In the genomic region with DNA sequence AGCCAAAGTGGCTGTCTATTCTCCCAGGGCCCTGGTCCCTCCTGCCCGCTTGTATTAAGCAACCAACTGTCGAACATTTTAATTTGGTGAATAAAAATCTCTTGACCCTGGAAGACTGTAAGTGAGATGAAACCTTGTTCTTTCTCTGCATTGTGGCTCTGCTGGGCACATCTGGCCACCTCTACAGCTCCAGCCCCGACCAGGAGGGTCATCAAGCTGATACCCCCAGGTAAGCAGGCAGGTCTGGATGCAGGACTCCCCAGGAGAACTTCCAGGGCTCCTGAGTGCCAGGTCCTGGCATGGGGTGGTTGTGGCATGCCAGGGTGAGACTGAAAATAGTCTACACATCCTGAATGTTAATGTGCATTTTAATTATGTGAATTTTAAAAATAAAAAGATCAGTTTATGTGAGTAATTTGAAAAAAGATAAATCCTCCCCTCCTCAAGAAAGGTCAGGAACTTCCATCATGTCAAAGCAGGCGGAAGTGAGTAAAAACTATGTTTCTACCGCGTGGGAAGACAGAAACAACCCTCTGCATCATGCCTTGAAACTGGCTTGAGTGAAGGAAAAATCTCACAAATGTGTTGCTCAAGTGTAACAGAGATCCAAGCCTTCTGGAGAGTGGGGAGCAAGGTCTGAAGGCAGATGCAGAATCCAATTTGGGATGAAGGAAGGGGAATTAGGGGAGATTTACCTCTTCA, we compare ENCODE assay signal across 17 cellular contexts. TPM values are rescaled to one million over a fixed set of nuclear protein-coding genes. Genes with fewer than 3 reads are reported as not detected.
DNase-seq lines count a peak whose midpoint lies in the region; ATAC-seq and TF ChIP-seq lines count a peak whose summit lies in the region.
"Had no signal": no experiment of that assay in that cellular context is flagged by ENCODE, and none has a peak within 500 bp of the region (broad histone marks: within the 10 kb centered on the region; RNA-seq: fewer than 3 reads in every experiment).

No MANE protein-coding gene starts in this region.

- peak; percentile 17 for DNase-seq in activated CD4-positive, CD25-positive, alpha-beta regulatory T cell treated with anti-CD3 and anti-CD28 coated beads, Interleukin-2, amount 50 U/mL, for 72 hours
- DNase-seq in cardiac septum (ENCODE audit: low spot score) (peak; percentile 31), left cardiac atrium (no peak), endodermal cell (peak; percentile 7), suprapubic skin (ENCODE audit: low spot score in 2 of 2) (peak; percentile 35 to 45), NCI-H446 treated with DMSO at 0.1 percent for 48 hours (lab: John Stamatoyannopoulos, UW) (no peak), EL (no peak)
- DNase-seq: 8988T, DMS 273 treated with DMSO at 0.1 percent for 48 hours, GOT3, Karpas-422, NCI-H1105 treated with DMSO at 0.1 percent for 48 hours, NCI-H187 treated with DMSO at 0.1 percent for 48 hours, NCI-H2171 treated with DMSO at 0.1 percent for 48 hours, NCI-H510A treated with DMSO at 0.1 percent for 48 hours had no signal

- H3K27me3 ChIP-seq in endodermal cell (ENCODE audit: control insufficient read depth, insufficient read depth, low read length, poor library complexity, severe bottlenecking), result no peaks in the 10 kb centered on the region
- no peaks in the 10 kb centered on the region for H3K27me3 ChIP-seq in suprapubic skin

- H3K9me3 Mint-ChIP-seq in endodermal cell, result peaks cover 13% of the 10 kb centered on the region

- H3K36me3 ChIP-seq in endodermal cell (ENCODE audit: control insufficient read depth, insufficient read depth, low read length) (no peaks in the 10 kb centered on the region), suprapubic skin (no peaks in the 10 kb centered on the region)
- H3K36me3 ChIP-seq: BLaER1 treated with 17β-estradiol and CSF1 and Interleukin-3, amounts not matched to agents 10 nM and 100 nM had no signal

- no peak for ATAC-seq in activated CD4-positive, CD25-positive, alpha-beta regulatory T cell treated with anti-CD3 and anti-CD28 coated beads, Interleukin-2, amount 50 U/mL, for 24 hours
- ATAC-seq in left cardiac atrium, result no peak

- TF ChIP-seq CTCF in endodermal cell (conservative IDR thresholded peaks at IDR 0.05) (no peak), suprapubic skin (IDR thresholded peaks at IDR 0.05) (no peak)

- H3K4me3 ChIP-seq in endodermal cell (ENCODE audit: low read length) (no peak overlapping the region), suprapubic skin (no peak overlapping the region)
- H3K4me3 ChIP-seq: BLaER1 treated with 17β-estradiol and CSF1 and Interleukin-3, amounts not matched to agents 10 nM and 100 nM had no signal

- H3K4me3 Mint-ChIP-seq in endodermal cell, result no peak overlapping the region

- no peaks in the 10 kb centered on the region for H3K36me3 Mint-ChIP-seq in endodermal cell (ENCODE audit: low read depth)

- H3K27ac Mint-ChIP-seq in endodermal cell, result no peak overlapping the region

- TF ChIP-seq POLR2A in suprapubic skin (IDR thresholded peaks at IDR 0.05), result no peak

- intact Hi-C loops in cardiac septum (cut with DNase I) (no loop called here), left cardiac atrium (cut with DNase I) (no loop called here)

- no peak overlapping the region for H3K9ac ChIP-seq in endodermal cell (ENCODE audit: extremely low read depth, low read length, poor library complexity, severe bottlenecking)
- H3K9ac ChIP-seq: BLaER1 treated with 17β-estradiol and CSF1 and Interleukin-3, amounts not matched to agents 10 nM and 100 nM had no signal

- H3K27ac ChIP-seq in endodermal cell (ENCODE audit: low read depth, low read length) (no peak overlapping the region), suprapubic skin (no peak overlapping the region)
- H3K27ac ChIP-seq: BLaER1 treated with 17β-estradiol and CSF1 and Interleukin-3, amounts not matched to agents 10 nM and 100 nM had no signal

- TF ChIP-seq EP300 in suprapubic skin (IDR thresholded peaks at IDR 0.05), result no peak

- 77 to 90% methylated on average over 4 to 6 of the region's 6 CpGs for WGBS in endodermal cell (ENCODE audit: insufficient coverage in 1 of 2, insufficient read length in 1 of 2), 2 experiments
- WGBS in suprapubic skin, result 64% methylated on average over 6 of the region's 6 CpGs

- H3K4me1 ChIP-seq in endodermal cell (ENCODE audit: control insufficient read depth, insufficient read depth, low read length) (no peaks in the 10 kb centered on the region), suprapubic skin (peaks cover 15% of the 10 kb centered on the region)
- H3K4me1 ChIP-seq: BLaER1 treated with 17β-estradiol and CSF1 and Interleukin-3, amounts not matched to agents 10 nM and 100 nM had no signal

- H3K27me3 Mint-ChIP-seq in endodermal cell (ENCODE audit: insufficient read depth), result no peaks in the 10 kb centered on the region

- peaks cover 4% of the 10 kb centered on the region for H3K4me1 Mint-ChIP-seq in endodermal cell

- H3K9me3 ChIP-seq in endodermal cell (ENCODE audit: control insufficient read depth, low read length), result peaks cover 23% of the 10 kb centered on the region
- H3K9me3 ChIP-seq in suprapubic skin, result no peaks in the 10 kb centered on the region

RNA-seq across cellular contexts. Expression of gene S1PR3, which starts 14.9 kb away (rescaled TPM):
- total RNA-seq in cardiac septum (9.9 TPM), left cardiac atrium (10 to 100 TPM; 24.4 to 25.3 TPM), endodermal cell (10 to 100 TPM; 53.6 to 95.2 TPM), suprapubic skin (10 to 100 TPM in 1 of 4 donors, 1 to 10 TPM in 3; 4.3 to 13.5 (median 5.6) TPM)
- 21.5 TPM for polyA plus RNA-seq in endodermal cell (2013, experiment 1 of 2)
- 27.6 TPM for polyA plus RNA-seq in endodermal cell (2013, experiment 2 of 2)

Comparison
In these comparisons a context has a peak if more than half of its experiments do, and no peak if none do; other contexts are left out.
1. DNase-seq: peak in activated CD4-positive, CD25-positive, alpha-beta regulatory T cell treated with anti-CD3 and anti-CD28 coated beads, Interleukin-2, amount 50 U/mL, for 72 hours (single experiment), cardiac septum (single experiment), endodermal cell (single experiment) and suprapubic skin (2 of 2); none in left cardiac atrium (single experiment), NCI-H446 treated with DMSO at 0.1 percent for 48 hours (single experiment) and EL (single experiment).